In genomic region chr3:129305592-129306091, GRCh38 we compare ENCODE assay signal across 8 cellular contexts. TPM values are rescaled to one million over a fixed set of nuclear protein-coding genes. Genes with fewer than 3 reads are reported as not detected.
DNase-seq lines count a peak whose midpoint lies in the region; ATAC-seq, FAIRE-seq and TF ChIP-seq lines count a peak whose summit lies in the region.
"Had no signal": no experiment of that assay in that cellular context is flagged by ENCODE, and none has a peak within 500 bp of the region (broad histone marks: within the 10 kb centered on the region; RNA-seq: fewer than 3 reads in every experiment).

No MANE protein-coding gene starts in this region.

- H3K4me3 ChIP-seq in bronchial epithelial cell (ENCODE audit: low read depth, low read length) (peak overlapping the region; percentile 11), skin epidermis (peak overlapping the region in 4 of 7 experiments; percentile 1 to 15 (median 6))

- no peaks in the 10 kb centered on the region for H3K27me3 ChIP-seq in bronchial epithelial cell (ENCODE audit: control insufficient read depth, insufficient read depth, low read length)

- no peak for TF ChIP-seq CTCF in bronchial epithelial cell (IDR thresholded peaks at IDR 0.05; ENCODE audit: insufficient read depth, low read length, severe bottlenecking)

- peaks cover 3% of the 10 kb centered on the region for H3K36me3 ChIP-seq in bronchial epithelial cell (ENCODE audit: control insufficient read depth, insufficient read depth, low read length)

- no peak for FAIRE-seq in bronchial epithelial cell (lab: Jason Lieb, UNC)
- FAIRE-seq: TTC549 had no signal

- peak overlapping the region in 11 of 21 experiments; percentile 16 to 61 (median 36) for H3K27ac ChIP-seq in skin epidermis

- DNase-seq in NCI-H146 treated with DMSO at 0.1 percent for 48 hours (lab: John Stamatoyannopoulos, UW; ENCODE audit: unreplicated experiment) (peak; percentile 36), bronchial epithelial cell (ENCODE audit: low read depth) (peak; percentile 94), islet precursor cell (peak; percentile 99), NCI-H446 (lab: John Stamatoyannopoulos, UW) (no peak)

- ATAC-seq in GM19438 (IDR thresholded peaks at IDR 0.05; ENCODE audit: low read depth, unreplicated experiment) (peak; percentile 55), GM19455 (IDR thresholded peaks at IDR 0.05; ENCODE audit: unreplicated experiment) (no peak)

RNA-seq across cellular contexts. Expression of gene HMCES, which starts 27.0 kb away (rescaled TPM):
- 30.5 and 35.6 TPM in 2 replicates for total RNA-seq in bronchial epithelial cell

RNA-seq across cellular contexts. Expression of gene COPG1, which starts 56.2 kb away (rescaled TPM):
- total RNA-seq in bronchial epithelial cell = 165 and 259 TPM in 2 replicates

Comparison
In these comparisons a context has a peak if more than half of its experiments do, and no peak if none do; other contexts are left out.
1. DNase-seq: peak in NCI-H146 treated with DMSO at 0.1 percent for 48 hours (single experiment), bronchial epithelial cell (single experiment) and islet precursor cell (single experiment); none in NCI-H446 (0 of 2).